ENCODE assay signal across 8 cellular contexts in genomic region chr9:133144887-133145466, GRCh38. TPM values are rescaled to one million over a fixed set of nuclear protein-coding genes. Genes with fewer than 3 reads are reported as not detected.
DNase-seq lines count a peak whose midpoint lies in the region; ATAC-seq and TF ChIP-seq lines count a peak whose summit lies in the region.

No MANE protein-coding gene starts in this region.

- POLR2A ChIA-PET in Panc1 (lab: Charles Lee), result interaction anchor here (0.9 kb wide), 1 partner anchor 11 kb away, joined by 3 read pairs; no protein-coding TSS in a partner anchor

- DNase-seq in GM23248 (peak; percentile 34), Panc1 (ENCODE audit: low read depth, low spot score) (no peak), sigmoid colon (no peak), NCI-H2107 treated with DMSO at 0.1 percent for 48 hours (lab: John Stamatoyannopoulos, UW; ENCODE audit: unreplicated experiment) (no peak)
- DNase-seq in effector memory CD8-positive, alpha-beta T cell, result no peak
- no peak for DNase-seq in activated CD4-positive, CD25-positive, alpha-beta regulatory T cell (lab: John Stamatoyannopoulos, UW)

- no TSS peak for BruUV-seq in Panc1 (replicated peaks; lab: Mats Ljungman, UMichigan)

- TF ChIP-seq POLR2A in sigmoid colon (IDR thresholded peaks at IDR 0.05), result no peak

- ATAC-seq in Panc1 (no peak), GM19035 (IDR thresholded peaks at IDR 0.05; ENCODE audit: unreplicated experiment) (no peak), GM18498 (IDR thresholded peaks at IDR 0.05; ENCODE audit: unreplicated experiment) (no peak)
- ATAC-seq in effector memory CD8-positive, alpha-beta T cell (replicated peaks), result no peak

- peak overlapping the region; percentile 63 for H3K9ac ChIP-seq in GM23248

- CTCF ChIA-PET in Panc1 (lab: Charles Lee), result interaction anchor here (0.8 to 2.1 kb wide), 3 partner anchors 11 to 864 kb away, joined by 3 to 20 read pairs (median 4); no protein-coding TSS in a partner anchor

- H3K9me2 ChIP-seq in GM23248 (ENCODE audit: insufficient read depth), result no peaks in the 10 kb centered on the region

- H3K36me3 ChIP-seq in GM23248 (ENCODE audit: low read depth) (no peaks in the 10 kb centered on the region), Panc1 (ENCODE audit: control insufficient read depth, insufficient read depth, low read length) (no peaks in the 10 kb centered on the region; the same call in 1 of the 2 replicates), sigmoid colon (no peaks in the 10 kb centered on the region)

- H3K4me1 ChIP-seq in GM23248 (ENCODE audit: insufficient read depth), result peaks cover 5% of the 10 kb centered on the region
- H3K4me1 ChIP-seq in Panc1 (ENCODE audit: control insufficient read depth, insufficient read depth, low read length), result peaks cover 26% of the 10 kb centered on the region
- H3K4me1 ChIP-seq in sigmoid colon, result peaks cover 0 to 73% (median 60%) of the 10 kb centered on the region in 4 donors

- 0 out of 2 replicates have a peak, but pooled peaks cover 4% of the 10 kb centered on the region for H3F3A ChIP-seq in GM23248 (ENCODE audit: insufficient read depth)

- H3K27ac Mint-ChIP-seq in effector memory CD8-positive, alpha-beta T cell, result peak overlapping the region; percentile 100

- H3K27me3 ChIP-seq in GM23248 (replicated peaks; ENCODE audit: insufficient read depth), result no peaks in the 10 kb centered on the region
- H3K27me3 ChIP-seq in Panc1 (ENCODE audit: control insufficient read depth, insufficient read depth, low read length), result no peaks in the 10 kb centered on the region
- H3K27me3 ChIP-seq in sigmoid colon, result no peaks in the 10 kb centered on the region

- intact Hi-C loops in Panc1 (cut with micrococcal nuclease; ENCODE audit: unreplicated experiment), result loop anchor here (10.0 kb wide), 1 partner anchor 100 kb away; no protein-coding TSS in a partner anchor
- intact Hi-C loops in sigmoid colon (cut with DNase I), result loop anchor here (1.0 to 2.0 kb wide), 2 partner anchors 42 to 114 kb away; partner anchors contain the start of gene GTF3C5

- H3K79me2 ChIP-seq in GM23248 (ENCODE audit: insufficient read depth), result peaks cover 52% of the 10 kb centered on the region

- H3K4me2 ChIP-seq in GM23248 (ENCODE audit: unreplicated experiment), result peak overlapping the region; percentile 85

- TF ChIP-seq EP300 in sigmoid colon (IDR thresholded peaks at IDR 0.05), result no peak

- H3K36me3 Mint-ChIP-seq in effector memory CD8-positive, alpha-beta T cell (ENCODE audit: insufficient read depth), result peaks cover 89% of the 10 kb centered on the region

- no peak overlapping the region for H2AFZ ChIP-seq in GM23248

- H3K9me3 Mint-ChIP-seq in effector memory CD8-positive, alpha-beta T cell, result no peaks in the 10 kb centered on the region

- H4K20me1 ChIP-seq in GM23248 (ENCODE audit: insufficient read depth), result no peaks in the 10 kb centered on the region

- H3K4me3 Mint-ChIP-seq in effector memory CD8-positive, alpha-beta T cell, result peak overlapping the region; percentile 84 to 92

- no peaks in the 10 kb centered on the region for H3K9me3 ChIP-seq in GM23248 (ENCODE audit: low read depth)
- no peaks in the 10 kb centered on the region for H3K9me3 ChIP-seq in Panc1 (ENCODE audit: control insufficient read depth, insufficient read depth, low read depth, low read length)
- H3K9me3 ChIP-seq in sigmoid colon, result no peaks in the 10 kb centered on the region

- TF ChIP-seq CTCF in Panc1 (IDR thresholded peaks at IDR 0.05) (0 out of 2 replicates have a peak, but pooled peaks have one; percentile 9), sigmoid colon (IDR thresholded peaks at IDR 0.05) (no peak)

- H3K4me1 Mint-ChIP-seq in effector memory CD8-positive, alpha-beta T cell (ENCODE audit: low read depth in 2 of 2), result peaks cover 57 to 62% of the 10 kb centered on the region in 2 donors

- H3K4me3 ChIP-seq in GM23248 (peak overlapping the region; percentile 67), Panc1 (ENCODE audit: low read depth in 2 of 2, low read length in 2 of 2) (peak overlapping the region in 1 of 2 experiments; percentile 33; a peak in 2 of 4 replicates), sigmoid colon (peak overlapping the region in 2 of 4 donors; percentile 48 to 53)

- H3K27ac ChIP-seq in GM23248 (no peak overlapping the region), Panc1 (ENCODE audit: low read length) (no peak overlapping the region), sigmoid colon (peak overlapping the region; percentile 45 to 68 (median 55))

- 51 to 55% methylated on average over 12 to 14 of the region's 14 CpGs for WGBS in GM23248 (ENCODE audit: low coverage in 1 of 2, low lambda C conversion rate in 2 of 2, missing lambda C conversion rate in 2 of 2), 2 experiments
- 72 to 75% methylated on average over 14 of the region's 14 CpGs for WGBS in sigmoid colon, 2 donors

- H3K27me3 Mint-ChIP-seq in effector memory CD8-positive, alpha-beta T cell, result no peaks in the 10 kb centered on the region

- in situ Hi-C loops in GM23248 (cut with MboI) (loop anchor here (5.0 to 10.0 kb wide), 2 partner anchors 38 to 100 kb away; no protein-coding TSS in a partner anchor), Panc1 (cut with HindIII; ENCODE audit: low pct_unique_long_range_greater_than_20kb, low sequenced_read_pairs) (no loop called here)

RNA-seq across cellular contexts. Expression of gene GBGT1, which starts 18.7 kb away (rescaled TPM):
- total RNA-seq in GM23248 (2014; rRNA removed; shearing (Covaris generic)), result 2.7 and 3.1 TPM in 2 replicates
- polyA plus RNA-seq in GM23248 (2016; fragmentation: Nextera tagmentation; extraction: Ambion mirVana) (0.95 and 1.3 TPM in 2 replicates), sigmoid colon (1 to 10 TPM; 4.2 to 9.9 (median 5.4) TPM)
- total RNA-seq in Panc1 (2021; ENCODE audit: unreplicated experiment) (1.8 TPM), sigmoid colon (10 to 100 TPM in 3 of 4 donors, 1 to 10 TPM in 1; 8.9 to 31.1 (median 19.2) TPM)
- 2.6 TPM for polyA plus RNA-seq in Panc1 (2012; ENCODE audit: insufficient read length)

RNA-seq across cellular contexts. Expression of gene RALGDS, which starts 23.9 kb away (rescaled TPM):
- 21.7 and 51.7 TPM in 2 replicates for total RNA-seq in GM23248 (2014; rRNA removed; shearing (Covaris generic))
- polyA plus RNA-seq in GM23248 (2016; fragmentation: Nextera tagmentation; extraction: Ambion mirVana) (8.5 and 8.9 TPM in 2 replicates), sigmoid colon (10 to 100 TPM; 27.6 to 49.7 (median 32.1) TPM)
- total RNA-seq in Panc1 (2021; ENCODE audit: unreplicated experiment) (25.8 TPM), sigmoid colon (10 to 100 TPM; 35.2 to 52.7 (median 39.6) TPM)
- polyA plus RNA-seq in Panc1 (2012; ENCODE audit: insufficient read length), result 47.7 TPM

Comparison
In these comparisons a context has a peak if more than half of its experiments do, and no peak if none do; other contexts are left out.
1. H3K27ac ChIP-seq: peak in sigmoid colon (4 of 4); none in GM23248 (single experiment) and Panc1 (single experiment).